8 cellular contexts compared by ENCODE assay signal in genomic region chr11:92211576-92212167, GRCh38. TPM values are rescaled to one million over a fixed set of nuclear protein-coding genes. Genes with fewer than 3 reads are reported as not detected.
DNase-seq lines count a peak whose midpoint lies in the region; ATAC-seq and TF ChIP-seq lines count a peak whose summit lies in the region.

No MANE protein-coding gene starts in this region.

- no peak overlapping the region for H2AFZ ChIP-seq in Loucy (ENCODE audit: low read length)

- no peaks in the 10 kb centered on the region for H3K4me1 Mint-ChIP-seq in chondrocyte (ENCODE audit: low read depth)

- H3K4me2 ChIP-seq in Loucy (ENCODE audit: low read depth, low read length, poor library complexity, severe bottlenecking), result no peak overlapping the region

- H3K27ac Mint-ChIP-seq in chondrocyte (ENCODE audit: unreplicated experiment), result no peak overlapping the region

- H3K79me2 ChIP-seq in Loucy (ENCODE audit: insufficient read depth, low read length), result no peaks in the 10 kb centered on the region

- H3K4me3 ChIP-seq in Loucy (ENCODE audit: low read length, poor library complexity, severe bottlenecking), result no peak overlapping the region

- H3K9me3 Mint-ChIP-seq in chondrocyte (ENCODE audit: low read depth), result no peaks in the 10 kb centered on the region

- H3K36me3 ChIP-seq in Loucy (ENCODE audit: insufficient read depth, low read length), result no peaks in the 10 kb centered on the region

- no peaks in the 10 kb centered on the region for H4K20me1 ChIP-seq in Loucy (ENCODE audit: insufficient read depth, low read length, poor library complexity, severe bottlenecking)

- no peaks in the 10 kb centered on the region for H3F3A ChIP-seq in Loucy (ENCODE audit: low read depth)

- H3K9ac ChIP-seq in Loucy (ENCODE audit: low read depth, low read length, poor library complexity, severe bottlenecking), result no peak overlapping the region

- no peaks in the 10 kb centered on the region for H3K9me2 ChIP-seq in Loucy (replicated peaks; ENCODE audit: low read depth, low read length)

- DNase-seq in COLO668 (lab: John Stamatoyannopoulos, UW; ENCODE audit: unreplicated experiment) (peak; percentile 14), chondrocyte (ENCODE audit: low spot score) (no peak), midbrain (lab: John Stamatoyannopoulos, UW) (peak; percentile 21), HuH-7.5 (ENCODE audit: low spot score) (no peak)

- H3K36me3 Mint-ChIP-seq in chondrocyte (ENCODE audit: low read depth), result no peaks in the 10 kb centered on the region

- H3K27me3 ChIP-seq in Loucy (ENCODE audit: insufficient read depth, low read length, poor library complexity, severe bottlenecking), result no peaks in the 10 kb centered on the region

- H3K27me3 Mint-ChIP-seq in chondrocyte (ENCODE audit: low read depth), result peaks cover 3% of the 10 kb centered on the region

- ATAC-seq in HG02759 (IDR thresholded peaks at IDR 0.05; ENCODE audit: unreplicated experiment) (no peak), GM21381 (IDR thresholded peaks at IDR 0.05; ENCODE audit: unreplicated experiment) (no peak), HG02938 (IDR thresholded peaks at IDR 0.05; ENCODE audit: unreplicated experiment) (no peak)

- peaks cover 10% of the 10 kb centered on the region for H3K4me1 ChIP-seq in Loucy (ENCODE audit: insufficient read depth, low read length, poor library complexity, severe bottlenecking)

- H3K9me3 ChIP-seq in Loucy (ENCODE audit: insufficient read depth, low read depth, low read length), result no peaks in the 10 kb centered on the region

- no peak overlapping the region for H3K4me3 Mint-ChIP-seq in chondrocyte (ENCODE audit: unreplicated experiment)

- TF ChIP-seq CTCF in Loucy (conservative IDR thresholded peaks at IDR 0.05; ENCODE audit: low read length) (peak; percentile 50), chondrocyte (IDR thresholded peaks at IDR 0.05) (peak; percentile 76)

RNA-seq across cellular contexts. Expression of gene FAT3, which starts 12.9 kb away (rescaled TPM):
- 21.3 to 27.7 TPM (median 21.9 TPM) in 3 replicates for total RNA-seq in chondrocyte

Comparison
In these comparisons a context has a peak if more than half of its experiments do, and no peak if none do; other contexts are left out.
1. DNase-seq: peak in COLO668 (single experiment) and midbrain (single experiment); none in chondrocyte (single experiment) and HuH-7.5 (single experiment).